In the genomic region with DNA sequence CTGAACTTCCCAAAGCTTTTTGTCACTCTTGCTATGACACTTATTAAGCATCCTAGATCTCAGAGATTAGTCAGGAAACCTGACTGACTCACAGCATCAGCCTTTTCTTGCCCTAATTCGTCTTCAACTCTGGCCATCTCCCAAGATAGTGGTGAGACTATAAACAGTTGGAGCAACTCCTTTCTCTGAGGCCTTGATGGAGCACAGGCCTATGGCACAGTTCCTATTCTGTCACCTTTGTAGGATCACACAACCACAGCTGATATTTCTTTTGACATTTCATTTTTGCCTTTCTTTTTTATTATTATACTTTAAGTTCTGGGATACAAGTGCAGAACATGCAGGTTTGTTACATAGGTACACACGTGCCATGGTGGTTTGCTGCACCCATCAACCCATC, we compare ENCODE assay signal across 27 cellular contexts.
DNase-seq lines count a peak whose midpoint lies in the region; ATAC-seq, FAIRE-seq and TF ChIP-seq lines count a peak whose summit lies in the region.
"Had no signal": no experiment of that assay in that cellular context is flagged by ENCODE, and none has a peak within 500 bp of the region (broad histone marks: within the 10 kb centered on the region; RNA-seq: fewer than 3 reads in every experiment).

No MANE protein-coding gene starts in this region.

- no peaks in the 10 kb centered on the region for H3K4me1 ChIP-seq in breast epithelium
- H3K4me1 ChIP-seq in adrenal gland (replicated peaks in 1 of 2) = no peaks in the 10 kb centered on the region
- no peaks in the 10 kb centered on the region for H3K4me1 ChIP-seq in pancreas
- H3K4me1 ChIP-seq: A549; BLaER1 treated with 17β-estradiol and CSF1 and Interleukin-3, amounts not matched to agents 10 nM and 100 nM; Caco-2 had no signal

- H3K4me1 Mint-ChIP-seq in MCF 10A (ENCODE audit: insufficient read depth, unreplicated experiment) = peaks cover 7% of the 10 kb centered on the region
- H3K4me1 Mint-ChIP-seq: B cell had no signal

- no peak for TF ChIP-seq POLR2A in breast epithelium (IDR thresholded peaks at IDR 0.05)
- no peak for TF ChIP-seq POLR2A in adrenal gland (IDR thresholded peaks at IDR 0.05)

- H3K4me3 ChIP-seq in breast epithelium (no peak overlapping the region), adrenal gland (no peak overlapping the region), pancreas (no peak overlapping the region)
- H3K4me3 ChIP-seq: A549; BLaER1 treated with 17β-estradiol and CSF1 and Interleukin-3, amounts not matched to agents 10 nM and 100 nM; GM12878 had no signal

- POLR2A ChIA-PET in MCF 10A (lab: Yijun Ruan, JAX) = no interaction called here

- no peak overlapping the region for H3K4me3 Mint-ChIP-seq in MCF 10A (ENCODE audit: unreplicated experiment)
- H3K4me3 Mint-ChIP-seq: B cell; CD4-positive, alpha-beta T cell; CD8-positive, alpha-beta T cell had no signal

- CTCF ChIA-PET in MCF 10A (lab: Yijun Ruan, JAX) = interaction anchor here (0.6 to 6.0 kb wide), 5 partner anchors 9 to 269 kb away, joined by 3 to 56 read pairs (median 4); no protein-coding TSS in a partner anchor

- no peak for ATAC-seq in pancreas
- ATAC-seq: A549; CD8-positive, alpha-beta T cell; GM12878 had no signal

- H3K9me3 ChIP-seq in breast epithelium (no peaks in the 10 kb centered on the region), adrenal gland (replicated peaks in 1 of 3) (no peaks in the 10 kb centered on the region), pancreas (no peaks in the 10 kb centered on the region)
- H3K9me3 ChIP-seq: A549; BLaER1 treated with 17β-estradiol and CSF1 and Interleukin-3, amounts not matched to agents 10 nM and 100 nM; Caco-2 had no signal

- TF ChIP-seq CTCF in MCF 10A (IDR thresholded peaks at IDR 0.05; ENCODE audit: unreplicated experiment) (no peak), breast epithelium (IDR thresholded peaks at IDR 0.05) (no peak), adrenal gland (IDR thresholded peaks at IDR 0.05) (no peak), pancreas (IDR thresholded peaks at IDR 0.05) (no peak)

- BruUV-seq in MCF 10A (replicated peaks; lab: Mats Ljungman, UMichigan) = no TSS peak

- H3K27ac Mint-ChIP-seq in MCF 10A (ENCODE audit: low read depth, unreplicated experiment) = no peak overlapping the region
- H3K27ac Mint-ChIP-seq: B cell; CD4-positive, alpha-beta T cell; CD8-positive, alpha-beta T cell had no signal

- H3K36me3 ChIP-seq in breast epithelium (no peaks in the 10 kb centered on the region), adrenal gland (replicated peaks in 1 of 2) (no peaks in the 10 kb centered on the region), pancreas (no peaks in the 10 kb centered on the region)
- H3K36me3 ChIP-seq: BLaER1 treated with 17β-estradiol and CSF1 and Interleukin-3, amounts not matched to agents 10 nM and 100 nM had no signal

- peaks cover 5% of the 10 kb centered on the region for H3K9me3 Mint-ChIP-seq in MCF 10A (ENCODE audit: unreplicated experiment)
- H3K9me3 Mint-ChIP-seq: CD4-positive, alpha-beta T cell; CD8-positive, alpha-beta T cell had no signal

- no peaks in the 10 kb centered on the region for H3K27me3 Mint-ChIP-seq in MCF 10A (ENCODE audit: insufficient read depth, unreplicated experiment)
- H3K27me3 Mint-ChIP-seq: B cell; CD4-positive, alpha-beta T cell had no signal

- no peaks in the 10 kb centered on the region for H3K36me3 Mint-ChIP-seq in MCF 10A (ENCODE audit: insufficient read depth, unreplicated experiment)
- H3K36me3 Mint-ChIP-seq: CD8-positive, alpha-beta T cell had no signal

- FAIRE-seq in pancreas (lab: Jason Lieb, UNC) = no peak
- FAIRE-seq: A549, GM12878, GM12892, GM18507 had no signal

- DNase-seq in MCF 10A (ENCODE audit: unreplicated experiment) = peak; percentile 1
- no peak for DNase-seq in breast epithelium (ENCODE audit: low spot score in 2 of 2)
- DNase-seq in adrenal gland = peak in 4 of 7 donors; percentile 12 to 50 (median 22)
- DNase-seq in kidney tubule cell (ENCODE audit: low spot score) = peak; percentile 2
- DNase-seq in NCI-H1417 (lab: John Stamatoyannopoulos, UW) = no peak
- DNase-seq in stimulated activated CD4-positive, alpha-beta T cell treated with anti-CD3 and anti-CD28 coated beads, Interleukin-4, amount 100 ng/mL, for 1 hour = no peak
- no peak for DNase-seq in pancreas
- DNase-seq: AML-193; Caco-2; Calu3; CD4-positive, alpha-beta T cell; CD8-positive, alpha-beta T cell; DMS 273 treated with DMSO at 0.1 percent for 48 hours; DMS153; DMS53; DMS79; DND-41; EL; GDM1 had no signal

- H3K27me3 ChIP-seq in breast epithelium (no peaks in the 10 kb centered on the region), adrenal gland (no peaks in the 10 kb centered on the region), pancreas (no peaks in the 10 kb centered on the region)

- H3K27ac ChIP-seq in breast epithelium (no peak overlapping the region), adrenal gland (no peak overlapping the region), pancreas (no peak overlapping the region)
- H3K27ac ChIP-seq: 22Rv1; A549; BLaER1 treated with 17β-estradiol and CSF1 and Interleukin-3, amounts not matched to agents 10 nM and 100 nM; C4-2B had no signal

- intact Hi-C loops in MCF 10A (cut with micrococcal nuclease) (loop anchor here (5.0 kb wide), 1 partner anchor 1040 kb away; no protein-coding TSS in a partner anchor), breast epithelium (cut with DNase I; ENCODE audit: low total_unique reads) (no loop called here), adrenal gland (cut with DNase I) (no loop called here), pancreas (cut with DNase I) (no loop called here)

- 37 to 51% (median 44%) methylated on average over 2 of the region's 2 CpGs for WGBS in adrenal gland, 4 donors
- WGBS in pancreas, 2 donors = 33 to 38% methylated on average over 2 of the region's 2 CpGs

Comparison
In these comparisons a context has a peak if more than half of its experiments do, and no peak if none do; other contexts are left out.
1. DNase-seq: peak in MCF 10A (single experiment), adrenal gland (4 of 7) and kidney tubule cell (single experiment); none in breast epithelium (0 of 2), NCI-H1417 (0 of 3), stimulated activated CD4-positive, alpha-beta T cell treated with anti-CD3 and anti-CD28 coated beads, Interleukin-4, amount 100 ng/mL, for 1 hour (single experiment) and pancreas (0 of 6).